ENCODE assay signal across 23 cellular contexts in genomic region chr11:4882543-4882942, GRCh38. TPM values are rescaled to one million over a fixed set of nuclear protein-coding genes. Genes with fewer than 3 reads are reported as not detected.
"Had no signal": no experiment of that assay in that cellular context is flagged by ENCODE, and none has a peak within 500 bp of the region (broad histone marks: within the 10 kb centered on the region; RNA-seq: fewer than 3 reads in every experiment).

No MANE protein-coding gene starts in this region.

- H3K4me2 ChIP-seq: hepatocyte, smooth muscle cell had no signal

- H3K4me3 ChIP-seq: hepatocyte, prostate gland, right atrium auricular region, smooth muscle cell, thoracic aorta, upper lobe of left lung had no signal

- ATAC-seq: activated CD8-positive, alpha-beta memory T cell treated with anti-CD3 and anti-CD28 coated beads, Interleukin-2, amount 10 ng/mL, durations not matched to agents 7 days and 5 days; activated T-helper 17 cell treated with anti-CD3 and anti-CD28 coated beads, Interleukin-2, amount 50 U/mL, for 72 hours; stimulated activated naive B cell treated with anti-CD40 and anti-IgM and Interleukin-4, amounts not matched to agents 10 μg/mL and 1 μg/mL and 100 μg/mL, for 72 hours had no signal

- H3K27me3 ChIP-seq: hepatocyte, right atrium auricular region, upper lobe of left lung had no signal

- DNase-seq: activated B cell treated with CpG ODN at 0.5 μM for 24 hours; activated CD4-positive, alpha-beta memory T cell treated with anti-CD3 and anti-CD28 coated beads for 36 hours; activated CD4-positive, alpha-beta T cell treated with anti-CD3 and anti-CD28 coated beads for 4 hours; activated CD8-positive, alpha-beta memory T cell treated with anti-CD3 and anti-CD28 coated beads, Interleukin-2, amount 10 ng/mL, durations not matched to agents 7 days and 5 days; activated naive CD4-positive, alpha-beta T cell treated with Interleukin-2 at 50 U/mL for 16 hours; activated naive CD8-positive, alpha-beta T cell treated with anti-CD3 and anti-CD28 coated beads, Interleukin-2, amount 10 ng/mL, durations not matched to agents 7 days and 5 days; activated T-cell treated with anti-CD3 and anti-CD28 coated beads, Interleukin-2, amount 50 U/mL, for 1 hour; amygdala; caudate nucleus; naive B cell; stimulated activated CD4-positive, alpha-beta T cell treated with anti-CD3 and anti-CD28 coated beads, Interleukin-4, amount 100 ng/mL, for 4 hours; stimulated activated naive B cell treated with anti-CD40 and anti-IgM and Interleukin-4, amounts not matched to agents 10 μg/mL and 1 μg/mL and 100 μg/mL, for 72 hours; upper lobe of left lung had no signal

- H2AFZ ChIP-seq: hepatocyte had no signal

- H3K79me2 ChIP-seq: hepatocyte had no signal

- H3K36me3 ChIP-seq: prostate gland, right atrium auricular region, thoracic aorta, upper lobe of left lung had no signal

- H3K4me1 ChIP-seq: prostate gland, right atrium auricular region, upper lobe of left lung had no signal

- H3K27ac ChIP-seq: hepatocyte, prostate gland, right atrium auricular region, thoracic aorta, upper lobe of left lung had no signal

- H3K9me3 ChIP-seq: prostate gland, right atrium auricular region, thoracic aorta, upper lobe of left lung had no signal

RNA-seq across cellular contexts. Expression of gene OR51T1, which starts 0.8 kb away (rescaled TPM):
- total RNA-seq: activated B cell treated with CpG ODN at 0.5 μM for 24 hours; activated CD4-positive, alpha-beta memory T cell treated with anti-CD3 and anti-CD28 coated beads for 36 hours; activated CD8-positive, alpha-beta memory T cell treated with anti-CD3 and anti-CD28 coated beads, Interleukin-2, amount 10 ng/mL, durations not matched to agents 7 days and 5 days; activated naive CD8-positive, alpha-beta T cell treated with anti-CD3 and anti-CD28 coated beads, Interleukin-2, amount 10 ng/mL, durations not matched to agents 7 days and 5 days; activated T-helper 17 cell treated with anti-CD3 and anti-CD28 coated beads, Interleukin-2, amount 50 U/mL, for 72 hours; dermis microvascular lymphatic vessel endothelial cell; hepatocyte; liver; mononuclear cell; osteocyte; prostate gland; right atrium auricular region; smooth muscle cell; thoracic aorta; upper lobe of left lung had no signal
- polyA plus RNA-seq: hepatocyte, liver, smooth muscle cell had no signal

RNA-seq across cellular contexts. Expression of gene OR51A7, which starts 21.0 kb away (rescaled TPM):
- total RNA-seq: activated B cell treated with CpG ODN at 0.5 μM for 24 hours; activated CD4-positive, alpha-beta memory T cell treated with anti-CD3 and anti-CD28 coated beads for 36 hours; activated CD8-positive, alpha-beta memory T cell treated with anti-CD3 and anti-CD28 coated beads, Interleukin-2, amount 10 ng/mL, durations not matched to agents 7 days and 5 days; activated naive CD8-positive, alpha-beta T cell treated with anti-CD3 and anti-CD28 coated beads, Interleukin-2, amount 10 ng/mL, durations not matched to agents 7 days and 5 days; activated T-helper 17 cell treated with anti-CD3 and anti-CD28 coated beads, Interleukin-2, amount 50 U/mL, for 72 hours; dermis microvascular lymphatic vessel endothelial cell; hepatocyte; liver; mononuclear cell; osteocyte; prostate gland; right atrium auricular region; smooth muscle cell; thoracic aorta; upper lobe of left lung had no signal
- polyA plus RNA-seq: hepatocyte, liver, smooth muscle cell had no signal

RNA-seq across cellular contexts. Expression of gene OR51S1, which starts 33.5 kb away (rescaled TPM):
- total RNA-seq: activated B cell treated with CpG ODN at 0.5 μM for 24 hours; activated CD4-positive, alpha-beta memory T cell treated with anti-CD3 and anti-CD28 coated beads for 36 hours; activated CD8-positive, alpha-beta memory T cell treated with anti-CD3 and anti-CD28 coated beads, Interleukin-2, amount 10 ng/mL, durations not matched to agents 7 days and 5 days; activated naive CD8-positive, alpha-beta T cell treated with anti-CD3 and anti-CD28 coated beads, Interleukin-2, amount 10 ng/mL, durations not matched to agents 7 days and 5 days; activated T-helper 17 cell treated with anti-CD3 and anti-CD28 coated beads, Interleukin-2, amount 50 U/mL, for 72 hours; dermis microvascular lymphatic vessel endothelial cell; hepatocyte; liver; mononuclear cell; osteocyte; prostate gland; right atrium auricular region; smooth muscle cell; thoracic aorta; upper lobe of left lung had no signal
- polyA plus RNA-seq: hepatocyte, liver, smooth muscle cell had no signal

RNA-seq across cellular contexts. Expression of gene OR51G2, which starts 36.6 kb away (rescaled TPM):
- total RNA-seq: activated B cell treated with CpG ODN at 0.5 μM for 24 hours; activated CD4-positive, alpha-beta memory T cell treated with anti-CD3 and anti-CD28 coated beads for 36 hours; activated CD8-positive, alpha-beta memory T cell treated with anti-CD3 and anti-CD28 coated beads, Interleukin-2, amount 10 ng/mL, durations not matched to agents 7 days and 5 days; activated naive CD8-positive, alpha-beta T cell treated with anti-CD3 and anti-CD28 coated beads, Interleukin-2, amount 10 ng/mL, durations not matched to agents 7 days and 5 days; activated T-helper 17 cell treated with anti-CD3 and anti-CD28 coated beads, Interleukin-2, amount 50 U/mL, for 72 hours; dermis microvascular lymphatic vessel endothelial cell; hepatocyte; liver; mononuclear cell; osteocyte; prostate gland; right atrium auricular region; smooth muscle cell; thoracic aorta; upper lobe of left lung had no signal
- polyA plus RNA-seq: hepatocyte, liver, smooth muscle cell had no signal

RNA-seq across cellular contexts. Expression of gene OR51G1, which starts 41.6 kb away (rescaled TPM):
- total RNA-seq: activated B cell treated with CpG ODN at 0.5 μM for 24 hours; activated CD4-positive, alpha-beta memory T cell treated with anti-CD3 and anti-CD28 coated beads for 36 hours; activated CD8-positive, alpha-beta memory T cell treated with anti-CD3 and anti-CD28 coated beads, Interleukin-2, amount 10 ng/mL, durations not matched to agents 7 days and 5 days; activated naive CD8-positive, alpha-beta T cell treated with anti-CD3 and anti-CD28 coated beads, Interleukin-2, amount 10 ng/mL, durations not matched to agents 7 days and 5 days; activated T-helper 17 cell treated with anti-CD3 and anti-CD28 coated beads, Interleukin-2, amount 50 U/mL, for 72 hours; dermis microvascular lymphatic vessel endothelial cell; hepatocyte; liver; mononuclear cell; osteocyte; prostate gland; right atrium auricular region; smooth muscle cell; thoracic aorta; upper lobe of left lung had no signal
- polyA plus RNA-seq: hepatocyte, liver, smooth muscle cell had no signal
